1 cellular context compared by ENCODE assay signal in the genomic region with DNA sequence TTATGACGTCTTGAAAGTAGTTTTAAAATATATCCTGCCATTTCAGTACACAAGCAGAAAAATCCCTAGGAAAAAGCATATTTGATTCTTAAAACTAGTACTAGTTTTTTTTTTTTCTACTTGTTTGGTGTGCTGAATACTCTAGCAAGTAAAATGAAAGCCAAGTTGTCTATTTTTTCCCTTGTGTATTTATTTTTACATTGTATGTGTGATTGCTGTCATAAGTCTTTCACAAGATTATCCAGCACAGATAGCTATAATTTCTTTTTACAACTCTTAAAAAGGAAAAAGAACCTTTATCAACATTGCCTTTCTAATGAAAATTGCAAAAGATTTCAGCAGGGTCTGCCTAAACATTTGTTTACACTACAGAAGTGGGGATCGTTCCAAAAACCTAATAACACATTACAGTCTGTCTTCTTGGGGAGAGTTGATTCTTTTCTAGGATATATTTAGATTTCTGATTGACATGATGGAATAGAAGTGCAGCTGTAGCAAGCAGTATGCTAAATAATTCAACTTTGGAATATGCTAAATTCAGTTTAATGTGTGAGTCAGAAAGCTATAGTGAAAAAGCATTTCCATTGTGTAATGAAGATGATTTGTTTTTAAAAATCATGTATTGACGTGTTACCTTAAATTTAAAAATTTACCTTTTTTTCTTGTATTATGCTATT.
TF ChIP-seq lines count a peak whose summit lies in the region.

No MANE protein-coding gene starts in this region.

TF ChIP-seq in IMR-90, 13 proteins besides CTCF, POLR2A, EP300 and RAD21 (continued from another document):
- no peak for TF ChIP-seq MAFK (IDR thresholded peaks at IDR 0.05; ENCODE audit: low read depth, low read length)
